ENCODE assay signal across 15 cellular contexts in the genomic region with DNA sequence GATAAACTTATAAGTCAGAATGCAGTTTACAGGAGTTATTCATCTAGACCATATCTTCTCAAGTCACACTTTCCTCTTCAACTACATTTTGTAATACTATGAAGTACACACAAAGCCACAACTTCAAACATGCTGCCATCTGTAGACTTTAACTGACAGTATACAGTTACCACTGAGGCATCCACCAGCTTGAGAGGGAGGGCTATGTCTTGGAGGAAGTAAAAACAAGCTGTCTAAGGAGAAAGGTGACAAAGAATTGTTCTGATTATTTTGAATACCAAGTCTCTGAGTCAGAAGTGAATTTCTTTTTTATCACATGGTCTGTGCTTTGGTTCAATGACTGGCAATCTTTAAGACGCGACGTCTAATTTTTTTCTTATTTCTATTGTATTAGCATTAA.
"Had no signal": no experiment of that assay in that cellular context is flagged by ENCODE, and none has a peak within 500 bp of the region (broad histone marks: within the 10 kb centered on the region; RNA-seq: fewer than 3 reads in every experiment).

No MANE protein-coding gene starts in this region.

- H3K36me3 ChIP-seq: breast epithelium, heart right ventricle, right lobe of liver, suprapubic skin had no signal

- H3K27ac ChIP-seq: breast epithelium, heart right ventricle, psoas muscle, right lobe of liver, suprapubic skin had no signal

- H3K4me1 ChIP-seq: breast epithelium, heart right ventricle, psoas muscle, right lobe of liver, suprapubic skin had no signal

- H3K4me3 ChIP-seq: breast epithelium, heart right ventricle, lung, psoas muscle, right lobe of liver, suprapubic skin had no signal

- H3K27me3 ChIP-seq: breast epithelium, heart right ventricle, right lobe of liver, suprapubic skin had no signal

- DNase-seq: activated B cell treated with CpG ODN at 0.5 μM for 24 hours; activated CD4-positive, alpha-beta T cell treated with anti-CD3 and anti-CD28 coated beads for 48 hours; activated CD8-positive, alpha-beta T cell treated with anti-CD3 and anti-CD28 coated beads for 36 hours; activated gamma-delta T cell treated with Interleukin-2 at 50 U/mL for 16 hours; activated T-cell treated with anti-CD3 and anti-CD28 coated beads, Interleukin-2, amount 50 U/mL, for 48 hours; amygdala; dermis blood vessel endothelial cell; effector memory CD8-positive, alpha-beta T cell; heart right ventricle; psoas muscle; right lobe of liver; stimulated activated naive CD8-positive, alpha-beta T cell treated with anti-CD3 and anti-CD28 coated beads, Interleukin-15, Interleukin-2, amounts not matched to agents 100 U/mL and 50 U/mL, for 24 hours had no signal

- H3K9me3 ChIP-seq: breast epithelium, psoas muscle, right lobe of liver, suprapubic skin had no signal

- ATAC-seq: activated CD8-positive, alpha-beta T cell treated with anti-CD3 and anti-CD28 coated beads for 36 hours; effector memory CD8-positive, alpha-beta T cell; heart right ventricle; psoas muscle; right lobe of liver; stimulated activated naive CD8-positive, alpha-beta T cell treated with anti-CD3 and anti-CD28 coated beads, Interleukin-15, Interleukin-2, amounts not matched to agents 100 U/mL and 50 U/mL, for 24 hours had no signal
